ENCODE assay signal across 9 cellular contexts in genomic region chr2:42513252-42513918, GRCh38. TPM values are rescaled to one million over a fixed set of nuclear protein-coding genes. Genes with fewer than 3 reads are reported as not detected.
DNase-seq lines count a peak whose midpoint lies in the region; ATAC-seq and TF ChIP-seq lines count a peak whose summit lies in the region.
"Had no signal": no experiment of that assay in that cellular context is flagged by ENCODE, and none has a peak within 500 bp of the region (broad histone marks: within the 10 kb centered on the region; RNA-seq: fewer than 3 reads in every experiment).

No MANE protein-coding gene starts in this region.

- H3K4me3 ChIP-seq in adipocyte (ENCODE audit: low read length) (no peak overlapping the region), transverse colon (no peak overlapping the region)
- H3K4me3 ChIP-seq: BLaER1 had no signal

- no peak for TF ChIP-seq EP300 in transverse colon (IDR thresholded peaks at IDR 0.05; ENCODE audit: low read depth)

- WGBS in transverse colon (ENCODE audit: low coverage in 1 of 2), 2 donors, result 0 to 55% methylated on average over 1 to 5 of the region's 5 CpGs

- no peak for TF ChIP-seq POLR2A in transverse colon (IDR thresholded peaks at IDR 0.05)

- peak; percentile 17 to 56 (median 55) for DNase-seq in NCI-H1417 (lab: John Stamatoyannopoulos, UW)
- DNase-seq in NCI-H1417 treated with DMSO at 0.1 percent for 48 hours (lab: John Stamatoyannopoulos, UW), result no peak
- peak; percentile 62 for DNase-seq in adipocyte (ENCODE audit: low read depth)
- peak; percentile 75 for DNase-seq in iPS-NIHi11 (ENCODE audit: low spot score)
- DNase-seq in transverse colon, result peak; percentile 34

- H3K9me3 ChIP-seq in adipocyte (ENCODE audit: control insufficient read depth, low read length) (no peaks in the 10 kb centered on the region), transverse colon (no peaks in the 10 kb centered on the region)
- H3K9me3 ChIP-seq: BLaER1 had no signal

- intact Hi-C loops in transverse colon (cut with DNase I; ENCODE audit: low total_unique reads), result loop anchor here (2.0 to 5.0 kb wide), 2 partner anchors 57 to 149 kb away; no protein-coding TSS in a partner anchor

- TF ChIP-seq CTCF in LNCAP (IDR thresholded peaks at IDR 0.05) (peak; percentile 47), transverse colon (IDR thresholded peaks at IDR 0.05) (peak; percentile 67 to 78 (median 70))

- H3K27ac ChIP-seq in transverse colon, result peak overlapping the region in 1 of 4 donors; percentile 35
- H3K27ac ChIP-seq: BLaER1 had no signal

- in situ Hi-C loops in transverse colon (cut with MboI; ENCODE audit: low pct_ligation_motif_present in 1 of 4, low pct_unique_long_range_greater_than_20kb in 1 of 4, low sequenced_read_pairs in 3 of 4), result loop anchor here in 1 of 4 donors (10.0 kb wide), 1 partner anchor 151 kb away; no protein-coding TSS in a partner anchor

- ATAC-seq in GM21825 (IDR thresholded peaks at IDR 0.05; ENCODE audit: unreplicated experiment), result no peak
- ATAC-seq in HG02970 (IDR thresholded peaks at IDR 0.05; ENCODE audit: low FRiP score, unreplicated experiment), result no peak

- H3K36me3 ChIP-seq in adipocyte (ENCODE audit: control insufficient read depth, insufficient read depth, low read length, severe bottlenecking) (no peaks in the 10 kb centered on the region), transverse colon (no peaks in the 10 kb centered on the region)
- H3K36me3 ChIP-seq: BLaER1 had no signal

- H3K27me3 ChIP-seq in adipocyte (replicated peaks; ENCODE audit: control insufficient read depth, insufficient read depth, low read length) (no peaks in the 10 kb centered on the region), transverse colon (no peaks in the 10 kb centered on the region)
- H3K27me3 ChIP-seq: BLaER1 had no signal

- H3K4me1 ChIP-seq in adipocyte (ENCODE audit: control insufficient read depth, insufficient read depth, low read length), result no peaks in the 10 kb centered on the region
- peaks cover 0 to 5% (median 4%) of the 10 kb centered on the region in 4 donors for H3K4me1 ChIP-seq in transverse colon

- no peak overlapping the region for H3K9ac ChIP-seq in adipocyte (ENCODE audit: low read length)
- H3K9ac ChIP-seq: BLaER1 had no signal

RNA-seq across cellular contexts. Expression of gene KCNG3, which starts 19.6 kb away (rescaled TPM):
- total RNA-seq in transverse colon, result 10 to 100 TPM; 11.3 to 25.4 (median 18.5) TPM

RNA-seq across cellular contexts. Expression of gene MTA3, which starts 55.0 kb away (rescaled TPM):
- 10 to 100 TPM; 40.0 to 73.2 (median 54.3) TPM for total RNA-seq in transverse colon
